1 cellular context compared by ENCODE assay signal in genomic region chr14:59406454-59407245, GRCh38.
TF ChIP-seq lines count a peak whose summit lies in the region.

No MANE protein-coding gene starts in this region.

TF ChIP-seq in HepG2, 621 proteins besides CTCF, POLR2A, EP300 and RAD21 (continued from another document):
- no peak for TF ChIP-seq LRRFIP1 (CRISPR knock-in tag; conservative IDR thresholded peaks at IDR 0.05)
- TF ChIP-seq MTA1 (CRISPR knock-in tag; IDR thresholded peaks at IDR 0.05; ENCODE audit: borderline replicate concordance) = no peak
- no peak for TF ChIP-seq NFATC3 (CRISPR knock-in tag; IDR thresholded peaks at IDR 0.05)
- TF ChIP-seq FOXK2 (IDR thresholded peaks at IDR 0.05) = no peak
- 0 out of 2 replicates have a peak, but pooled peaks have one; percentile 1 for TF ChIP-seq ZNF777 (CRISPR knock-in tag; IDR thresholded peaks at IDR 0.05)
- no peak for TF ChIP-seq SMAD1 (CRISPR knock-in tag; IDR thresholded peaks at IDR 0.05; ENCODE audit: borderline replicate concordance, low read depth)
- TF ChIP-seq CREM (IDR thresholded peaks at IDR 0.05) = peak; percentile 31; the same call in 1 of the 2 replicates
- TF ChIP-seq CREM (CRISPR knock-in tag; IDR thresholded peaks at IDR 0.05) = no peak
- no peak for TF ChIP-seq KDM3A (CRISPR knock-in tag; IDR thresholded peaks at IDR 0.05; ENCODE audit: low read depth)
- TF ChIP-seq FOXA3 (CRISPR knock-in tag; IDR thresholded peaks at IDR 0.05) = peak; percentile 48
- TF ChIP-seq FOXA1 (IDR thresholded peaks at IDR 0.05) = no peak
- TF ChIP-seq FOXA1 (CRISPR knock-in tag; IDR thresholded peaks at IDR 0.05) = peak; percentile 43; the same call in 1 of the 2 replicates
- TF ChIP-seq ARID4A (CRISPR knock-in tag; IDR thresholded peaks at IDR 0.05; ENCODE audit: borderline replicate concordance) = no peak
- TF ChIP-seq ZFX (CRISPR knock-in tag; IDR thresholded peaks at IDR 0.05; ENCODE audit: low read depth) = no peak
- TF ChIP-seq ZNF513 (CRISPR knock-in tag; conservative IDR thresholded peaks at IDR 0.05) = no peak
- peak; percentile 39; the same call in 1 of the 2 replicates for TF ChIP-seq HDAC2 (CRISPR knock-in tag; IDR thresholded peaks at IDR 0.05)
- no peak for TF ChIP-seq ATF3 (CRISPR knock-in tag; IDR thresholded peaks at IDR 0.05)
- TF ChIP-seq BORCS8-MEF2B (CRISPR knock-in tag; IDR thresholded peaks at IDR 0.05) = no peak
- TF ChIP-seq CENPBD1 (CRISPR knock-in tag; IDR thresholded peaks at IDR 0.05; ENCODE audit: borderline replicate concordance, low read depth) = no peak
- peak; percentile 24; the same call in 1 of the 2 replicates for TF ChIP-seq MED1 (CRISPR knock-in tag; IDR thresholded peaks at IDR 0.05)
- no peak for TF ChIP-seq ZNF468 (CRISPR knock-in tag; IDR thresholded peaks at IDR 0.05)
- TF ChIP-seq ZNF337 (CRISPR knock-in tag; IDR thresholded peaks at IDR 0.05; ENCODE audit: borderline replicate concordance, low read depth) = no peak
- TF ChIP-seq ZNF260 (CRISPR knock-in tag; IDR thresholded peaks at IDR 0.05; ENCODE audit: borderline replicate concordance, low read depth) = no peak
- TF ChIP-seq CAMTA2 (CRISPR knock-in tag; IDR thresholded peaks at IDR 0.05; ENCODE audit: borderline replicate concordance) = no peak
- no peak for TF ChIP-seq FOXP1 (IDR thresholded peaks at IDR 0.05)
- TF ChIP-seq FOXP1 (CRISPR knock-in tag; IDR thresholded peaks at IDR 0.05) = 0 out of 2 replicates have a peak, but pooled peaks have one; percentile 32
- TF ChIP-seq ZNF547 (CRISPR knock-in tag; IDR thresholded peaks at IDR 0.05) = no peak
- no peak for TF ChIP-seq ZNF235 (CRISPR knock-in tag; IDR thresholded peaks at IDR 0.05; ENCODE audit: borderline replicate concordance)
